In the genomic region with DNA sequence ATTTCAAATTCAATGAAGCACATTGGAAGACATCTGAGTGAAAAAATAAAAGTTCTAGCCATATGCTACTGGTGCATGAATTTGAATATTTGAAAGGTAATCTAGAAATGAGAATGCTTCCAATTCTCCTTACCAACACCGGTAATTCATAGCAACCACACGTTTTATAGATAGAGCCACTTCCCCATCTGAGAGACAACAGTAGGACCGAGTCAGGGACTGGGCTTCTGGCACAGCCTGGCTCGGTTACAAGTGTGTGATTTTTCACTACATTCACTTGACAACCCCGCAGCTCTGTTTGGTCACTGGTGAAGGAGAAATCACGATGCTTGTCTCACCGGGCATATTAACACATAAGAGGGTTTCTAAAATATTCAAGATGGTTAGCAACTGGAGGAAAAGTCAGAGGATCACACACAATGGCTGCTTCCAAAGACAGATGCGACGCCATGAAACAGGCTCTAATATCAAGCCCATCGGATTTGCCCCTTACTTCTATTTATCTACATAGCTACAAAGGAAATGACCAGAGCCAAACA, we compare ENCODE assay signal across 1 cellular context.
TF ChIP-seq lines count a peak whose summit lies in the region.

No MANE protein-coding gene starts in this region.

TF ChIP-seq in GM12878, 131 proteins besides CTCF, POLR2A, EP300 and RAD21 (continued from another document):
- TF ChIP-seq, protein P1, sequence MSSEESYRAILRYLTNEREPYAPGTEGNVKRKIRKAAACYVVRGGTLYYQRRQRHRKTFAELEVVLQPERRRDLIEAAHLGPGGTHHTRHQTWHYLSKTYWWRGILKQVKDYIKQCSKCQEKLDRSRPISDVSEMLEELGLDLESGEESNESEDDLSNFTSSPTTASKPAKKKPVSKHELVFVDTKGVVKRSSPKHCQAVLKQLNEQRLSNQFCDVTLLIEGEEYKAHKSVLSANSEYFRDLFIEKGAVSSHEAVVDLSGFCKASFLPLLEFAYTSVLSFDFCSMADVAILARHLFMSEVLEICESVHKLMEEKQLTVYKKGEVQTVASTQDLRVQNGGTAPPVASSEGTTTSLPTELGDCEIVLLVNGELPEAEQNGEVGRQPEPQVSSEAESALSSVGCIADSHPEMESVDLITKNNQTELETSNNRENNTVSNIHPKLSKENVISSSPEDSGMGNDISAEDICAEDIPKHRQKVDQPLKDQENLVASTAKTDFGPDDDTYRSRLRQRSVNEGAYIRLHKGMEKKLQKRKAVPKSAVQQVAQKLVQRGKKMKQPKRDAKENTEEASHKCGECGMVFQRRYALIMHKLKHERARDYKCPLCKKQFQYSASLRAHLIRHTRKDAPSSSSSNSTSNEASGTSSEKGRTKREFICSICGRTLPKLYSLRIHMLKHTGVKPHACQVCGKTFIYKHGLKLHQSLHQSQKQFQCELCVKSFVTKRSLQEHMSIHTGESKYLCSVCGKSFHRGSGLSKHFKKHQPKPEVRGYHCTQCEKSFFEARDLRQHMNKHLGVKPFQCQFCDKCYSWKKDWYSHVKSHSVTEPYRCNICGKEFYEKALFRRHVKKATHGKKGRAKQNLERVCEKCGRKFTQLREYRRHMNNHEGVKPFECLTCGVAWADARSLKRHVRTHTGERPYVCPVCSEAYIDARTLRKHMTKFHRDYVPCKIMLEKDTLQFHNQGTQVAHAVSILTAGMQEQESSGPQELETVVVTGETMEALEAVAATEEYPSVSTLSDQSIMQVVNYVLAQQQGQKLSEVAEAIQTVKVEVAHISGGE (CRISPR knock-in tag; IDR thresholded peaks at IDR 0.05) = no peak
- TF ChIP-seq SPI1 (IDR thresholded peaks at IDR 0.05; ENCODE audit: borderline replicate concordance, insufficient read depth, low read depth, low read length) = peak; percentile 86
- 0 out of 3 replicates have a peak, but pooled peaks have one; percentile 17 for TF ChIP-seq POU2F2 (IDR thresholded peaks at IDR 0.05; ENCODE audit: borderline replicate concordance, low read depth, low read length)
